Comparison of ENCODE assay signal across 8 cellular contexts in genomic region chr19:47225746-47226425, GRCh38. TPM values are rescaled to one million over a fixed set of nuclear protein-coding genes. Genes with fewer than 3 reads are reported as not detected.
DNase-seq lines count a peak whose midpoint lies in the region; TF ChIP-seq lines count a peak whose summit lies in the region.

No MANE protein-coding gene starts in this region.

- no peaks in the 10 kb centered on the region for H3K9me3 Mint-ChIP-seq in HFFc6

- peaks cover 17% of the 10 kb centered on the region for H3K4me1 Mint-ChIP-seq in HFFc6 (ENCODE audit: low read depth)

- peak overlapping the region; percentile 100 for H3K27ac ChIP-seq in vagina

- peak overlapping the region; percentile 55; the same call in 1 of the 2 replicates for H3K4me3 Mint-ChIP-seq in HFFc6

- no peaks in the 10 kb centered on the region for H3K9me3 ChIP-seq in vagina

- peak overlapping the region; percentile 93 for H3K27ac Mint-ChIP-seq in HFFc6

- H3K27me3 ChIP-seq in vagina = no peaks in the 10 kb centered on the region

- H3K36me3 Mint-ChIP-seq in HFFc6 (ENCODE audit: low read depth) = peaks cover 9% of the 10 kb centered on the region

- in situ Hi-C loops in G401 (cut with HindIII; ENCODE audit: low sequenced_read_pairs) = no loop called here
- in situ Hi-C loops in astrocyte of the cerebellum (cut with HindIII; ENCODE audit: low sequenced_read_pairs) = no loop called here

- TF ChIP-seq POLR2A in vagina (IDR thresholded peaks at IDR 0.05) = peak; percentile 31 to 100

- peak; percentile 89 for DNase-seq in G401 (ENCODE audit: low spot score)
- DNase-seq in HFFc6 = peak; percentile 81
- DNase-seq in NCI-H146 treated with DMSO at 0.1 percent for 48 hours (lab: John Stamatoyannopoulos, UW; ENCODE audit: unreplicated experiment) = peak; percentile 71
- DNase-seq in T-helper 9 cell = peak; percentile 86
- peak; percentile 68 for DNase-seq in astrocyte of the cerebellum (ENCODE audit: low read depth)
- peak; percentile 79 to 92 for DNase-seq in hippocampal formation (lab: John Stamatoyannopoulos, UW)
- DNase-seq in retina = peak; percentile 85
- DNase-seq in vagina (ENCODE audit: extremely low spot score in 2 of 2) = no peak

- peak overlapping the region; percentile 87 for H3K4me3 ChIP-seq in astrocyte of the cerebellum (ENCODE audit: low read depth, low read length)
- peak overlapping the region; percentile 57 to 95 for H3K4me3 ChIP-seq in vagina

- H3K4me1 ChIP-seq in vagina = peaks cover 47% of the 10 kb centered on the region

- H3K36me3 ChIP-seq in vagina = peaks cover 0 to 16% of the 10 kb centered on the region in 2 donors

- intact Hi-C loops in vagina (cut with DNase I) = no loop called here

- peaks cover 5% of the 10 kb centered on the region for H3K27me3 Mint-ChIP-seq in HFFc6 (ENCODE audit: insufficient read depth)

- TF ChIP-seq CTCF in HFFc6 (IDR thresholded peaks at IDR 0.05) (peak; percentile 75), astrocyte of the cerebellum (IDR thresholded peaks at IDR 0.05; ENCODE audit: low read depth, low read length, missing control alignments) (no peak), vagina (IDR thresholded peaks at IDR 0.05) (peak in 1 of 3 experiments; percentile 15)

RNA-seq across cellular contexts. Expression of gene BBC3, which starts 5.1 kb away (rescaled TPM):
- total RNA-seq in G401 (2014; rRNA removed; shearing (Covaris generic)) = 38.6 and 66.3 TPM in 2 replicates
- total RNA-seq in HFFc6 (2021; fragmentation: NEBNext Ultra II Directional; extraction: Animal tissue kit (Norgen Biotek cat#: 25700)) = 10 to 100 TPM in 2 of 6 experiments, 1 to 10 TPM in 4; 8.6 to 10.9 (median 9.6) TPM
- total RNA-seq in vagina = 4.7 TPM

RNA-seq across cellular contexts. Expression of gene CCDC9, which starts 30.4 kb away (rescaled TPM):
- total RNA-seq in G401 (2014; rRNA removed; shearing (Covaris generic)) = 16.5 and 22.2 TPM in 2 replicates
- 10 to 100 TPM; 20.6 to 30.6 (median 23.8) TPM for total RNA-seq in HFFc6 (2021; fragmentation: NEBNext Ultra II Directional; extraction: Animal tissue kit (Norgen Biotek cat#: 25700))
- total RNA-seq in vagina = 19.2 TPM

RNA-seq across cellular contexts. Expression of gene INAFM1, which starts 48.8 kb away (rescaled TPM):
- total RNA-seq in G401 (2014; rRNA removed; shearing (Covaris generic)) = 7.0 and 11.0 TPM in 2 replicates
- 10 to 100 TPM; 12.0 to 16.2 (median 14.0) TPM for total RNA-seq in HFFc6 (2021; fragmentation: NEBNext Ultra II Directional; extraction: Animal tissue kit (Norgen Biotek cat#: 25700))
- total RNA-seq in vagina = 18.9 TPM

Comparison
In these comparisons a context has a peak if more than half of its experiments do, and no peak if none do; other contexts are left out.
1. DNase-seq: peak in G401 (single experiment), HFFc6 (single experiment), NCI-H146 treated with DMSO at 0.1 percent for 48 hours (single experiment), T-helper 9 cell (single experiment), astrocyte of the cerebellum (single experiment), hippocampal formation (2 of 2) and retina (single experiment); none in vagina (0 of 2).